Comparison of ENCODE assay signal across 9 cellular contexts in the genomic region with DNA sequence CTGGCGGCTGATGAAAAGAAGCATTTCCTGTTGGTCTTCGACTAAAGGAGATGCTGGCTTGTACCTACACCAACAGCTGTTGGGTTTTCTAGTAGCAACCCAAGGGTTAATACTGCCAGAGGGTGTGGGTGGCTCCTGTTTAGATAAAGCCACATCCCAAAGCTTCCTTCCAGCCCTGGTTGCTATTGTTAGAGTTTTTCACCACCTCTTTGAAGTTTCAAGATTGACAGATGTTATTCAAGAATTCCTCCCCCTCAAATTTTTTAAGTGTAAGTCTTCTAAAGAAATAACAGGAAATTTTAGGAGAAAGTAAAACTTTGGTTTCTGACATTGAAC.
DNase-seq lines count a peak whose midpoint lies in the region; ATAC-seq lines count a peak whose summit lies in the region.
"Had no signal": no experiment of that assay in that cellular context is flagged by ENCODE, and none has a peak within 500 bp of the region (broad histone marks: within the 10 kb centered on the region; RNA-seq: fewer than 3 reads in every experiment).

No MANE protein-coding gene starts in this region.

- no peak overlapping the region for H3K14ac ChIP-seq in mesenchymal stem cell (ENCODE audit: low read length in 2 of 2)

- no peak overlapping the region for H2BK15ac ChIP-seq in mesenchymal stem cell (ENCODE audit: low read depth, poor library complexity, severe bottlenecking)

- peak overlapping the region in 2 of 4 donors; percentile 33 to 35 for H3K4me3 Mint-ChIP-seq in CD4-positive, CD25-positive, alpha-beta regulatory T cell

- H3K27ac ChIP-seq in CD4-positive, CD25-positive, alpha-beta regulatory T cell (ENCODE audit: insufficient read depth, low read length, poor library complexity, severe bottlenecking), result peak overlapping the region; percentile 56
- H3K27ac ChIP-seq in HUES6 (ENCODE audit: low read depth, low read length) (peak overlapping the region; percentile 75; the same call in 1 of the 2 replicates), mesenchymal stem cell (ENCODE audit: low read length, poor library complexity, severe bottlenecking) (no peak overlapping the region)

- WGBS in mesenchymal stem cell, result 40% methylated on average over 2 of the region's 2 CpGs

- H2BK5ac ChIP-seq in mesenchymal stem cell (ENCODE audit: low read depth, low read length, poor library complexity, severe bottlenecking), result no peak overlapping the region

- peaks cover 20% of the 10 kb centered on the region for H3K79me1 ChIP-seq in mesenchymal stem cell (replicated peaks; ENCODE audit: low read length, poor library complexity, severe bottlenecking)

- H3K36me3 ChIP-seq in CD4-positive, CD25-positive, alpha-beta regulatory T cell (ENCODE audit: control insufficient read depth, insufficient read depth, low read length), result peaks cover 29% of the 10 kb centered on the region
- H3K36me3 ChIP-seq in HUES6 (ENCODE audit: control insufficient read depth, insufficient read depth, low read length) (peaks cover 19% of the 10 kb centered on the region), mesenchymal stem cell (ENCODE audit: control insufficient read depth in 1 of 2, insufficient read depth in 2 of 2, low read depth in 1 of 2, low read length in 2 of 2) (peaks cover 8 to 93% of the 10 kb centered on the region in 2 experiments)

- H3K4me3 ChIP-seq in CD4-positive, CD25-positive, alpha-beta regulatory T cell (ENCODE audit: low read depth, low read length), result no peak overlapping the region
- H3K4me3 ChIP-seq in HUES6 (ENCODE audit: low read depth, low read length) (no peak overlapping the region), mesenchymal stem cell (ENCODE audit: insufficient read depth in 1 of 2, low read depth in 1 of 2, low read length in 2 of 2) (no peak overlapping the region)

- H4K91ac ChIP-seq in mesenchymal stem cell (ENCODE audit: low read length), result no peak overlapping the region

- peaks cover 0 to 4% (median 0%) of the 10 kb centered on the region in 7 donors for H3K9me3 Mint-ChIP-seq in CD4-positive, CD25-positive, alpha-beta regulatory T cell
- H3K9me3 Mint-ChIP-seq in activated naive CD4-positive, alpha-beta T cell treated with anti-CD3 and anti-CD28 coated beads, Interleukin-2, amount 50 U/mL, for 72 hours, result peaks cover 4% of the 10 kb centered on the region in 2 donors

- no peaks in the 10 kb centered on the region for H3K27me3 ChIP-seq in CD4-positive, CD25-positive, alpha-beta regulatory T cell (ENCODE audit: control insufficient read depth, insufficient read depth, low read length)
- H3K27me3 ChIP-seq in HUES6 (ENCODE audit: control insufficient read depth, insufficient read depth, low read length) (no peaks in the 10 kb centered on the region), mesenchymal stem cell (ENCODE audit: control insufficient read depth in 1 of 2, insufficient read depth in 1 of 2, low read length in 2 of 2) (no peaks in the 10 kb centered on the region)

- no peak overlapping the region for H3K18ac ChIP-seq in mesenchymal stem cell (ENCODE audit: low read depth in 1 of 2, low read length in 2 of 2)

- H3K4me2 ChIP-seq in mesenchymal stem cell (ENCODE audit: low read length, poor library complexity, severe bottlenecking), result no peak overlapping the region

- no peak overlapping the region for H2AFZ ChIP-seq in mesenchymal stem cell (ENCODE audit: low read depth, low read length)

- no peak overlapping the region for H2AK5ac ChIP-seq in mesenchymal stem cell (ENCODE audit: low read length, severe bottlenecking)

- peaks cover 47% of the 10 kb centered on the region for H3K36me3 Mint-ChIP-seq in CD4-positive, CD25-positive, alpha-beta regulatory T cell
- peaks cover 49 to 66% of the 10 kb centered on the region in 2 donors for H3K36me3 Mint-ChIP-seq in activated naive CD4-positive, alpha-beta T cell treated with anti-CD3 and anti-CD28 coated beads, Interleukin-2, amount 50 U/mL, for 72 hours

- H3K23ac ChIP-seq in mesenchymal stem cell (ENCODE audit: low read length in 2 of 2), result no peak overlapping the region

- peaks cover 43 to 96% (median 64%) of the 10 kb centered on the region in 4 donors for H3K4me1 Mint-ChIP-seq in CD4-positive, CD25-positive, alpha-beta regulatory T cell

- no peak overlapping the region for H2BK12ac ChIP-seq in mesenchymal stem cell (ENCODE audit: low read length in 2 of 2)

- peak overlapping the region; percentile 45 to 80 (median 49) for H3K27ac Mint-ChIP-seq in CD4-positive, CD25-positive, alpha-beta regulatory T cell
- H3K27ac Mint-ChIP-seq in activated naive CD4-positive, alpha-beta T cell treated with anti-CD3 and anti-CD28 coated beads, Interleukin-2, amount 50 U/mL, for 72 hours, result peak overlapping the region in 1 of 2 donors; percentile 84

- H2BK120ac ChIP-seq in mesenchymal stem cell (ENCODE audit: low read depth, low read length), result no peak overlapping the region

- ATAC-seq in CD4-positive, CD25-positive, alpha-beta regulatory T cell (ENCODE audit: low read depth in 2 of 2), result peak in 1 of 2 donors; percentile 25
- peak; percentile 21 to 62 for ATAC-seq in activated naive CD4-positive, alpha-beta T cell treated with anti-CD3 and anti-CD28 coated beads, Interleukin-2, amount 50 U/mL, for 72 hours
- no peak for ATAC-seq in HG03280 (IDR thresholded peaks at IDR 0.05; ENCODE audit: unreplicated experiment)

- H3K4ac ChIP-seq in mesenchymal stem cell (ENCODE audit: low read depth in 1 of 2, low read length in 2 of 2), result no peak overlapping the region

- peak in 1 of 3 donors; percentile 73 for DNase-seq in CD4-positive, CD25-positive, alpha-beta regulatory T cell
- no peak for DNase-seq in activated naive CD4-positive, alpha-beta T cell treated with anti-CD3 and anti-CD28 coated beads, Interleukin-2, amount 50 U/mL, for 72 hours (ENCODE audit: low spot score in 2 of 2)
- DNase-seq in mesenchymal stem cell (peak; percentile 25), DMS53 (lab: John Stamatoyannopoulos, UW) (no peak), NCI-H2196 (lab: John Stamatoyannopoulos, UW; ENCODE audit: unreplicated experiment) (no peak), cerebellar nuclear complex (lab: John Stamatoyannopoulos, UW) (no peak)
- DNase-seq: DMS79 treated with DMSO at 0.1 percent for 48 hours had no signal

- no peak overlapping the region for H4K8ac ChIP-seq in mesenchymal stem cell (ENCODE audit: low read length)

- no peaks in the 10 kb centered on the region for H3K27me3 Mint-ChIP-seq in CD4-positive, CD25-positive, alpha-beta regulatory T cell

- H3K4me1 ChIP-seq in CD4-positive, CD25-positive, alpha-beta regulatory T cell (ENCODE audit: control insufficient read depth, insufficient read depth, low read length, poor library complexity, severe bottlenecking), result peaks cover 44% of the 10 kb centered on the region
- H3K4me1 ChIP-seq in HUES6 (ENCODE audit: control insufficient read depth, insufficient read depth, low read length) (peaks cover 44% of the 10 kb centered on the region), mesenchymal stem cell (ENCODE audit: control insufficient read depth, insufficient read depth, low read depth, low read length) (peaks cover 2% of the 10 kb centered on the region)

- no peaks in the 10 kb centered on the region for H3K9me3 ChIP-seq in CD4-positive, CD25-positive, alpha-beta regulatory T cell (ENCODE audit: control insufficient read depth in 2 of 2, low read length in 2 of 2)
- H3K9me3 ChIP-seq in HUES6 (ENCODE audit: control insufficient read depth, insufficient read depth, low read depth, low read length) (no peaks in the 10 kb centered on the region), mesenchymal stem cell (ENCODE audit: control insufficient read depth, low read length) (no peaks in the 10 kb centered on the region)

- no peak overlapping the region for H3K9ac ChIP-seq in HUES6 (ENCODE audit: low read length)
- H3K9ac ChIP-seq in mesenchymal stem cell (ENCODE audit: low read length), result no peak overlapping the region
